15 cellular contexts compared by ENCODE assay signal in the genomic region with DNA sequence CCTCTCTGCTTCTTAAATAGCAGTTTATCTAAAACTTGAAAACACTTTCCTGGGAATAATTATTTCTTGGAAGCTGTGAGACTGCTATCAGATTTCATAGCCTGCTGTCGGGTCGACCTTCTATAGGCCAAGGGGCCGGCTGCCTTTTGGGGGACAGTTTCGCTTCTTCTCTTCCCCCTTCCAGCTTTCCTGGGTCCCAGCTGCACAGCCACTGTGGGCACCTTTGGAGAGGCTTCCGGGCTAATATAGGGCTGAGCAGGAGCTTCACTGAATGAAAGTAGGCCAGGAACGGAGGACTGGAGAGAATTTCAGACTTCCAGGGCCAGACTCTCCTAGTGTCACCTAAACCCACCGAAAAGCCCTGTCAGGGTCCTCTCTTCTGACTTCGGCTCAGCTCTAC.
DNase-seq lines count a peak whose midpoint lies in the region; ATAC-seq, FAIRE-seq and TF ChIP-seq lines count a peak whose summit lies in the region.
"Had no signal": no experiment of that assay in that cellular context is flagged by ENCODE, and none has a peak within 500 bp of the region (broad histone marks: within the 10 kb centered on the region; RNA-seq: fewer than 3 reads in every experiment).

No MANE protein-coding gene starts in this region.

- TF ChIP-seq POLR2A in heart left ventricle (IDR thresholded peaks at IDR 0.05) (no peak), K562 (conservative IDR thresholded peaks at IDR 0.05) (no peak)

- no peak overlapping the region; the same call in 1 of the 2 replicates for H3K4me2 ChIP-seq in K562 (ENCODE audit: insufficient read depth, low read length)
- H3K4me2 ChIP-seq: KMS-11, PC-9 had no signal

- no peaks in the 10 kb centered on the region for H4K20me1 ChIP-seq in K562 (replicated peaks; ENCODE audit: control insufficient read depth, insufficient read depth, low read length)

- peaks cover 0 to 2% (median 0%) of the 10 kb centered on the region in 5 donors for H3K9me3 Mint-ChIP-seq in CD8-positive, alpha-beta memory T cell
- H3K9me3 Mint-ChIP-seq: CD8-positive, alpha-beta T cell had no signal

- intact Hi-C loops in heart left ventricle (cut with DNase I) (loop anchor here in 3 of 10 donors (2.0 to 5.0 kb wide), 3 partner anchors 40 to 210 kb away; no protein-coding TSS in a partner anchor), left ventricle myocardium superior (cut with micrococcal nuclease) (no loop called here), K562 (cut with micrococcal nuclease) (no loop called here), upper lobe of right lung (cut with DNase I) (no loop called here)

- FAIRE-seq in K562 (lab: Jason Lieb, UNC) = no peak
- FAIRE-seq: D721Med had no signal

- no peak overlapping the region for H3K4me3 Mint-ChIP-seq in CD8-positive, alpha-beta memory T cell
- H3K4me3 Mint-ChIP-seq: CD8-positive, alpha-beta T cell; H9 had no signal

- H3K9me3 ChIP-seq in heart left ventricle = no peaks in the 10 kb centered on the region
- no peaks in the 10 kb centered on the region for H3K9me3 ChIP-seq in K562 (replicated peaks; ENCODE audit: control insufficient read depth, insufficient read depth, low read depth, low read length)
- H3K9me3 ChIP-seq in mesodermal cell (ENCODE audit: control insufficient read depth, low read length) = no peaks in the 10 kb centered on the region
- no peaks in the 10 kb centered on the region for H3K9me3 ChIP-seq in upper lobe of right lung
- no peaks in the 10 kb centered on the region for H3K9me3 ChIP-seq in CD8-positive, alpha-beta memory T cell (ENCODE audit: low read length)

- H3K27ac Mint-ChIP-seq in CD8-positive, alpha-beta memory T cell = no peak overlapping the region
- H3K27ac Mint-ChIP-seq: CD8-positive, alpha-beta T cell; H9 had no signal

- CTCF ChIA-PET in K562 (lab: Yijun Ruan, JAX; ENCODE audit: low intra/inter-chr PET ratio) = no interaction called here
- CTCF ChIA-PET in CD8-positive, alpha-beta memory T cell (lab: Charles Lee) = no interaction called here

- no peak for ATAC-seq in heart left ventricle
- ATAC-seq in left ventricle myocardium superior = no peak
- peak; percentile 15; the same call in 2 of the 3 replicates for ATAC-seq in K562
- no peak for ATAC-seq in upper lobe of right lung

- TF ChIP-seq RAD21 in K562 (CRISPR knock-in tag; conservative IDR thresholded peaks at IDR 0.05 in 1 of 2, IDR thresholded peaks at IDR 0.05 in 1 of 2) = no peak

- H3K9me1 ChIP-seq in K562 (ENCODE audit: control insufficient read depth, insufficient read depth, low read length) = peaks cover 3% of the 10 kb centered on the region

- H3K27ac ChIP-seq in heart left ventricle = peak overlapping the region in 9 of 12 donors; percentile 17 to 69 (median 54)
- no peak overlapping the region for H3K27ac ChIP-seq in K562 (ENCODE audit: extremely low read depth, low read depth, low read length)
- peak overlapping the region; percentile 10 for H3K27ac ChIP-seq in mesodermal cell (ENCODE audit: low read depth, low read length, severe bottlenecking)
- peak overlapping the region; percentile 17 for H3K27ac ChIP-seq in upper lobe of right lung
- no peak overlapping the region for H3K27ac ChIP-seq in CD8-positive, alpha-beta memory T cell (ENCODE audit: low read depth, low read length)
- H3K27ac ChIP-seq: KMS-11, PC-9 had no signal

- H3K4me1 Mint-ChIP-seq in CD8-positive, alpha-beta memory T cell = peaks cover 0 to 6% (median 0%) of the 10 kb centered on the region in 3 donors

- H3K27me3 ChIP-seq in heart left ventricle = peaks cover 0 to 17% (median 0%) of the 10 kb centered on the region in 9 donors
- no peaks in the 10 kb centered on the region for H3K27me3 ChIP-seq in K562 (ENCODE audit: control insufficient read depth in 2 of 2, insufficient read depth in 2 of 2, low read length in 2 of 2)
- no peaks in the 10 kb centered on the region for H3K27me3 ChIP-seq in upper lobe of right lung
- H3K27me3 ChIP-seq in CD8-positive, alpha-beta memory T cell (ENCODE audit: insufficient read depth, low read length, poor library complexity, severe bottlenecking) = no peaks in the 10 kb centered on the region

- peaks cover 0 to 1% (median 0%) of the 10 kb centered on the region in 3 donors for H3K36me3 Mint-ChIP-seq in CD8-positive, alpha-beta memory T cell
- H3K36me3 Mint-ChIP-seq: CD8-positive, alpha-beta T cell had no signal

- peak overlapping the region; percentile 79 for H2AFZ ChIP-seq in K562 (ENCODE audit: low read depth, low read length)
- H2AFZ ChIP-seq: PC-9 had no signal

- in situ Hi-C loops in K562 (cut with MboI) = no loop called here

- TF ChIP-seq EP300 in K562 (IDR thresholded peaks at IDR 0.05; ENCODE audit: low read length) = no peak

- H3K9ac ChIP-seq in K562 (ENCODE audit: insufficient read depth in 1 of 2, low read depth in 2 of 2, low read length in 2 of 2) = peak overlapping the region in 1 of 2 experiments; percentile 50; a peak in 1 of 4 replicates
- H3K9ac ChIP-seq: KMS-11 had no signal

- H3K4me3 ChIP-seq in heart left ventricle (no peak overlapping the region), K562 (no peak overlapping the region), mesodermal cell (ENCODE audit: extremely low read depth, insufficient read depth, low read length, poor library complexity, severe bottlenecking) (no peak overlapping the region), upper lobe of right lung (no peak overlapping the region)
- H3K4me3 ChIP-seq in CD8-positive, alpha-beta memory T cell (ENCODE audit: low read length) = no peak overlapping the region
- H3K4me3 ChIP-seq: PC-9 had no signal

- TF ChIP-seq CTCF in heart left ventricle (IDR thresholded peaks at IDR 0.05) (no peak), K562 (IDR thresholded peaks at IDR 0.05 in 2 of 3, conservative IDR thresholded peaks at IDR 0.05 in 1 of 3; ENCODE audit: insufficient read depth in 2 of 3, low read depth in 1 of 3, low read length in 3 of 3) (no peak), upper lobe of right lung (IDR thresholded peaks at IDR 0.05) (no peak)

- H3K4me1 ChIP-seq in heart left ventricle (peaks cover 0 to 26% (median 8%) of the 10 kb centered on the region in 12 donors), K562 (replicated peaks in 1 of 2; ENCODE audit: control insufficient read depth in 2 of 2, insufficient read depth in 2 of 2, low read length in 2 of 2) (peaks cover 14 to 16% of the 10 kb centered on the region in 2 experiments; a peak in 4 of 5 replicates), mesodermal cell (ENCODE audit: control insufficient read depth, insufficient read depth, low read length, poor library complexity, severe bottlenecking) (no peaks in the 10 kb centered on the region), upper lobe of right lung (no peaks in the 10 kb centered on the region)
- H3K4me1 ChIP-seq in CD8-positive, alpha-beta memory T cell (ENCODE audit: insufficient read depth, low read length) = no peaks in the 10 kb centered on the region

- no peaks in the 10 kb centered on the region for H3K36me3 ChIP-seq in heart left ventricle
- H3K36me3 ChIP-seq in K562 (ENCODE audit: control insufficient read depth, insufficient read depth, low read length) = no peaks in the 10 kb centered on the region
- no peaks in the 10 kb centered on the region for H3K36me3 ChIP-seq in mesodermal cell (ENCODE audit: control insufficient read depth, insufficient read depth, low read length)
- no peaks in the 10 kb centered on the region for H3K36me3 ChIP-seq in upper lobe of right lung
- H3K36me3 ChIP-seq in CD8-positive, alpha-beta memory T cell (ENCODE audit: insufficient read depth, low read length) = no peaks in the 10 kb centered on the region

- no peaks in the 10 kb centered on the region for H3K79me2 ChIP-seq in K562 (ENCODE audit: control insufficient read depth, insufficient read depth, low read length)

- WGBS in heart left ventricle, 4 donors = 64 to 81% (median 71%) methylated on average over 7 to 8 of the region's 8 CpGs
- WGBS in K562 (ENCODE audit: insufficient coverage, low coverage, missing lambda C conversion rate) = 33% methylated on average over 6 of the region's 8 CpGs
- 76 to 90% methylated on average over 2 to 3 of the region's 8 CpGs for WGBS in mesodermal cell (ENCODE audit: insufficient coverage in 2 of 2), 2 experiments

- peaks cover 0 to 6% of the 10 kb centered on the region in 2 donors for H3K27me3 Mint-ChIP-seq in CD8-positive, alpha-beta memory T cell

- BruUV-seq in K562 (replicated peaks; lab: Mats Ljungman, UMichigan) = no TSS peak

- POLR2A ChIA-PET in K562 (lab: Yijun Ruan, JAX) = interaction anchor here (0.6 kb wide), 1 partner anchor 37 kb away, joined by 3 read pairs; no protein-coding TSS in a partner anchor
- POLR2A ChIA-PET in CD8-positive, alpha-beta memory T cell (lab: Charles Lee) = no interaction called here

- DNase-seq in heart left ventricle (no peak), left ventricle myocardium superior (no peak), K562 (ENCODE audit: extremely low read depth in 1 of 4, low spot score in 3 of 4) (no peak), upper lobe of right lung (no peak)
- DNase-seq in CD8-positive, alpha-beta memory T cell = no peak
- DNase-seq in NK-92 treated with Interleukin-12 subunit alpha and Interleukin-12 subunit beta, amount 100 ng/mL, for 24 hours (lab: John Stamatoyannopoulos, UW) = no peak
- DNase-seq: NCI-H1930, NCI-H345, NCI-H524 treated with DMSO at 0.1 percent for 48 hours, PC-9 had no signal

TF ChIP-seq in K562, 482 proteins besides CTCF, POLR2A, EP300 and RAD21:
- no peak for TF ChIP-seq ETS2 (tag; IDR thresholded peaks at IDR 0.05; ENCODE audit: borderline replicate concordance, poor library complexity, severe bottlenecking)
- no peak for TF ChIP-seq SRSF9 (IDR thresholded peaks at IDR 0.05; ENCODE audit: borderline replicate concordance, low read depth, low read length)
- no peak for TF ChIP-seq TARDBP (IDR thresholded peaks at IDR 0.05)

Comparison
In these comparisons a context has a peak if more than half of its experiments do, and no peak if none do; other contexts are left out.
1. H3K27ac ChIP-seq: peak in heart left ventricle (9 of 12), mesodermal cell (single experiment) and upper lobe of right lung (single experiment); none in K562 (single experiment) and CD8-positive, alpha-beta memory T cell (single experiment).